ENCODE assay signal across 21 cellular contexts in genomic region chr2:96808176-96808837, GRCh38. TPM values are rescaled to one million over a fixed set of nuclear protein-coding genes. Genes with fewer than 3 reads are reported as not detected.
DNase-seq lines count a peak whose midpoint lies in the region; ATAC-seq and TF ChIP-seq lines count a peak whose summit lies in the region.
"Had no signal": no experiment of that assay in that cellular context is flagged by ENCODE, and none has a peak within 500 bp of the region (broad histone marks: within the 10 kb centered on the region; RNA-seq: fewer than 3 reads in every experiment).

No MANE protein-coding gene starts in this region.

- no peaks in the 10 kb centered on the region for H3K9me3 Mint-ChIP-seq in activated B cell treated with CpG ODN at 0.5 μM for 24 hours
- no peaks in the 10 kb centered on the region for H3K9me3 Mint-ChIP-seq in stimulated activated memory B cell treated with anti-CD40 and anti-IgM and Interleukin-4, amounts not matched to agents 10 μg/mL and 1 μg/mL and 100 μg/mL, for 72 hours
- H3K9me3 Mint-ChIP-seq: activated naive CD8-positive, alpha-beta T cell treated with anti-CD3 and anti-CD28 coated beads, Interleukin-2, amount 10 ng/mL, durations not matched to agents 7 days and 5 days had no signal

- peaks cover 35% of the 10 kb centered on the region for H3K36me3 Mint-ChIP-seq in activated B cell treated with CpG ODN at 0.5 μM for 24 hours (ENCODE audit: low read depth)
- H3K36me3 Mint-ChIP-seq in stimulated activated memory B cell treated with anti-CD40 and anti-IgM and Interleukin-4, amounts not matched to agents 10 μg/mL and 1 μg/mL and 100 μg/mL, for 72 hours, result peaks cover 40% of the 10 kb centered on the region

- no peak overlapping the region for H3K27ac ChIP-seq in Karpas-422 (ENCODE audit: low read length)
- H3K27ac ChIP-seq: colonic mucosa, parathyroid adenoma had no signal

- no peak for TF ChIP-seq CTCF in activated B cell treated with CpG ODN at 0.5 μM for 24 hours (IDR thresholded peaks at IDR 0.05)

- no peak overlapping the region for H3K4me2 ChIP-seq in Karpas-422 (ENCODE audit: low read depth, low read length, poor library complexity, severe bottlenecking)

- ATAC-seq in Right ventricle myocardium inferior (peak; percentile 34), left cardiac atrium (no peak), activated B cell treated with CpG ODN at 0.5 μM for 24 hours (ENCODE audit: low read depth) (no peak), left lobe of liver (peak; percentile 37)
- ATAC-seq in stimulated activated memory B cell treated with anti-CD40 and anti-IgM and Interleukin-4, amounts not matched to agents 10 μg/mL and 1 μg/mL and 100 μg/mL, for 72 hours, result no peak
- ATAC-seq: PC-3 had no signal

- H3K27ac Mint-ChIP-seq in activated B cell treated with CpG ODN at 0.5 μM for 24 hours, result peak overlapping the region; percentile 73
- H3K27ac Mint-ChIP-seq in stimulated activated memory B cell treated with anti-CD40 and anti-IgM and Interleukin-4, amounts not matched to agents 10 μg/mL and 1 μg/mL and 100 μg/mL, for 72 hours, result peak overlapping the region; percentile 98
- H3K27ac Mint-ChIP-seq: activated naive CD8-positive, alpha-beta T cell treated with anti-CD3 and anti-CD28 coated beads, Interleukin-2, amount 10 ng/mL, durations not matched to agents 7 days and 5 days had no signal

- H3K9me3 ChIP-seq in Karpas-422 (ENCODE audit: low read length), result no peaks in the 10 kb centered on the region
- H3K9me3 ChIP-seq: colonic mucosa had no signal

- POLR2A ChIA-PET in activated B cell treated with CpG ODN at 0.5 μM for 24 hours (lab: Charles Lee), result interaction anchor here (0.6 to 2.4 kb wide), 2 partner anchors 7 to 488 kb away, joined by 3 to 20 read pairs; partner anchors contain the start of gene CNNM3

- no peak overlapping the region for H3K4me3 ChIP-seq in Karpas-422 (ENCODE audit: low read length)
- H3K4me3 ChIP-seq: colonic mucosa, lung had no signal

- no peak overlapping the region for H3K9ac ChIP-seq in Karpas-422 (ENCODE audit: low read length)
- H3K9ac ChIP-seq: parathyroid adenoma had no signal

- H3K4me1 ChIP-seq in Karpas-422 (ENCODE audit: low read length), result peaks cover 20% of the 10 kb centered on the region
- H3K4me1 ChIP-seq: colonic mucosa had no signal

- CTCF ChIA-PET in activated B cell treated with CpG ODN at 0.5 μM for 24 hours (lab: Charles Lee), result no interaction called here

- no peaks in the 10 kb centered on the region for H3K36me3 ChIP-seq in Karpas-422 (ENCODE audit: insufficient read depth, low read length)

- H4K20me1 ChIP-seq in Karpas-422 (ENCODE audit: insufficient read depth, low read depth, low read length), result no peaks in the 10 kb centered on the region

- DNase-seq in Right ventricle myocardium inferior (ENCODE audit: missing footprints), result peak; percentile 65
- DNase-seq in left cardiac atrium, result no peak
- no peak for DNase-seq in activated B cell treated with CpG ODN at 0.5 μM for 24 hours
- no peak for DNase-seq in left lobe of liver (ENCODE audit: low spot score)
- no peak for DNase-seq in NCI-H1436 treated with DMSO at 0.1 percent for 48 hours (lab: John Stamatoyannopoulos, UW)
- no peak for DNase-seq in NCI-H524 treated with DMSO at 0.1 percent for 48 hours (lab: John Stamatoyannopoulos, UW)
- DNase-seq in Karpas-422, result no peak
- DNase-seq: activated CD4-positive, CD25-positive, alpha-beta regulatory T cell; activated naive CD8-positive, alpha-beta T cell treated with anti-CD3 and anti-CD28 coated beads, Interleukin-2, amount 10 ng/mL, durations not matched to agents 7 days and 5 days; colonic mucosa; COR-L47; DMS79 treated with DMSO at 0.1 percent for 48 hours; GOT3; KG1; NCI-H2029; PC-3; SIG-M5; stimulated activated naive CD4-positive, alpha-beta T cell treated with Interleukin-2 at 50 U/mL for 16 hours had no signal

- H3K4me1 Mint-ChIP-seq in activated B cell treated with CpG ODN at 0.5 μM for 24 hours, result peaks cover 28% of the 10 kb centered on the region
- peaks cover 46% of the 10 kb centered on the region for H3K4me1 Mint-ChIP-seq in stimulated activated memory B cell treated with anti-CD40 and anti-IgM and Interleukin-4, amounts not matched to agents 10 μg/mL and 1 μg/mL and 100 μg/mL, for 72 hours

- H3K4me3 Mint-ChIP-seq in activated B cell treated with CpG ODN at 0.5 μM for 24 hours, result no peak overlapping the region
- H3K4me3 Mint-ChIP-seq in stimulated activated memory B cell treated with anti-CD40 and anti-IgM and Interleukin-4, amounts not matched to agents 10 μg/mL and 1 μg/mL and 100 μg/mL, for 72 hours, result no peak overlapping the region
- H3K4me3 Mint-ChIP-seq: activated naive CD8-positive, alpha-beta T cell treated with anti-CD3 and anti-CD28 coated beads, Interleukin-2, amount 10 ng/mL, durations not matched to agents 7 days and 5 days had no signal

- H3K27me3 ChIP-seq in Karpas-422 (ENCODE audit: low read length), result no peaks in the 10 kb centered on the region
- H3K27me3 ChIP-seq: colonic mucosa had no signal

- no peaks in the 10 kb centered on the region for H3K27me3 Mint-ChIP-seq in activated B cell treated with CpG ODN at 0.5 μM for 24 hours
- no peaks in the 10 kb centered on the region for H3K27me3 Mint-ChIP-seq in stimulated activated memory B cell treated with anti-CD40 and anti-IgM and Interleukin-4, amounts not matched to agents 10 μg/mL and 1 μg/mL and 100 μg/mL, for 72 hours
- H3K27me3 Mint-ChIP-seq: activated naive CD8-positive, alpha-beta T cell treated with anti-CD3 and anti-CD28 coated beads, Interleukin-2, amount 10 ng/mL, durations not matched to agents 7 days and 5 days had no signal

- H3K9me2 ChIP-seq in Karpas-422 (replicated peaks; ENCODE audit: insufficient read depth, low read length), result no peaks in the 10 kb centered on the region

- H2AFZ ChIP-seq in Karpas-422 (ENCODE audit: low read length), result no peak overlapping the region
- H2AFZ ChIP-seq: parathyroid adenoma had no signal

- intact Hi-C loops in Right ventricle myocardium inferior (cut with DNase I), result no loop called here
- intact Hi-C loops in left cardiac atrium (cut with DNase I), result loop anchor here in 1 of 2 donors (10.0 kb wide), 1 partner anchor 54 kb away; no protein-coding TSS in a partner anchor
- intact Hi-C loops in activated B cell treated with CpG ODN at 0.5 μM for 24 hours (cut with micrococcal nuclease), result loop anchor here (10.0 kb wide), 1 partner anchor 814 kb away; the partner anchor contains the start of gene ANKRD36C

- H3K79me2 ChIP-seq in Karpas-422 (ENCODE audit: low read length), result no peaks in the 10 kb centered on the region
- H3K79me2 ChIP-seq: parathyroid adenoma had no signal

RNA-seq across cellular contexts. Expression of gene CNNM3, which starts 7.8 kb away (rescaled TPM):
- total RNA-seq in Right ventricle myocardium inferior (13.3 TPM), left cardiac atrium (10 to 100 TPM in 1 of 2 donors, 1 to 10 TPM in 1; 9.6 to 10.3 TPM), activated B cell treated with CpG ODN at 0.5 μM for 24 hours (19.0 and 20.3 TPM in 2 replicates), left lobe of liver (31.4 TPM)
- total RNA-seq in Karpas-422 (2014; rRNA removed; shearing (Covaris generic); ENCODE audit: low replicate concordance), result 7.0 and 7.9 TPM in 2 replicates

RNA-seq across cellular contexts. Expression of gene ANKRD23, which starts 35.5 kb away (rescaled TPM):
- total RNA-seq in Right ventricle myocardium inferior, result 12.7 TPM
- 10 to 100 TPM; 18.4 to 24.7 TPM for total RNA-seq in left cardiac atrium
- 6.1 and 7.3 TPM in 2 replicates for total RNA-seq in activated B cell treated with CpG ODN at 0.5 μM for 24 hours
- total RNA-seq in left lobe of liver, result 4.4 TPM
- 1.6 and 9.8 TPM in 2 replicates for total RNA-seq in Karpas-422 (2014; rRNA removed; shearing (Covaris generic); ENCODE audit: low replicate concordance)

RNA-seq across cellular contexts. Expression of gene CNNM4, which starts 47.6 kb away (rescaled TPM):
- 33.3 TPM for total RNA-seq in Right ventricle myocardium inferior
- total RNA-seq in left cardiac atrium, result 10 to 100 TPM; 16.8 to 29.5 TPM
- total RNA-seq in activated B cell treated with CpG ODN at 0.5 μM for 24 hours, result 7.4 and 10.0 TPM in 2 replicates
- total RNA-seq in left lobe of liver, result 3.4 TPM
- total RNA-seq in Karpas-422 (2014; rRNA removed; shearing (Covaris generic); ENCODE audit: low replicate concordance), result 5.6 and 6.4 TPM in 2 replicates

RNA-seq across cellular contexts. Expression of gene ANKRD39, which starts 49.5 kb away (rescaled TPM):
- total RNA-seq in Right ventricle myocardium inferior, result 17.4 TPM
- total RNA-seq in left cardiac atrium, result 10 to 100 TPM; 11.9 to 12.4 TPM
- total RNA-seq in activated B cell treated with CpG ODN at 0.5 μM for 24 hours, result 12.7 and 12.9 TPM in 2 replicates
- total RNA-seq in left lobe of liver, result 9.5 TPM
- total RNA-seq in Karpas-422 (2014; rRNA removed; shearing (Covaris generic); ENCODE audit: low replicate concordance), result 11.1 and 12.5 TPM in 2 replicates

Comparison
In these comparisons a context has a peak if more than half of its experiments do, and no peak if none do; other contexts are left out.
1. ATAC-seq: peak in Right ventricle myocardium inferior (single experiment) and left lobe of liver (single experiment); none in left cardiac atrium (0 of 2), activated B cell treated with CpG ODN at 0.5 μM for 24 hours (single experiment) and stimulated activated memory B cell treated with anti-CD40 and anti-IgM and Interleukin-4, amounts not matched to agents 10 μg/mL and 1 μg/mL and 100 μg/mL, for 72 hours (single experiment).